ENCODE assay signal across 15 cellular contexts in the genomic region with DNA sequence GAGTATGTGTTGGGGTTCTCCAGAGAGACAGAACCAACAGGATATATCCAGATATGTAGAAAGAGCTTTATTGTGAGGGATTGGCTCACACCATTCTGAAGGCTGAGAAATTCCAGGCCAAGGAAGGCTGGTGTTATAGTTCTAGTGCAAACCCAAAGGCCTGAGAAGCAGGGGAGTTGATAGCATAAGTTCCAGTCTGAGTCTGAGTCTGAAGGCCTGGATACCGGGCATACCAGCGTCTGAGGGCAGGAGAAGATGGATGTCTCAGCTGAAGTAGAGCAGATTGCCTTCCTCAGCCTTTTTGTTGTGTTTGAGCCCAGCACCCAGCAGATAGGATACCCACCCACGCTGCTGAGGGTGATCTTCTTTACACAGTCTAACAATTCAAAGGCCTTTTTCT.
DNase-seq lines count a peak whose midpoint lies in the region; FAIRE-seq and TF ChIP-seq lines count a peak whose summit lies in the region.
"Had no signal": no experiment of that assay in that cellular context is flagged by ENCODE, and none has a peak within 500 bp of the region (broad histone marks: within the 10 kb centered on the region; RNA-seq: fewer than 3 reads in every experiment).

No MANE protein-coding gene starts in this region.

- DNase-seq in amniotic epithelial cell (ENCODE audit: low read depth): peak; percentile 97
- no peak for DNase-seq in coronary artery (ENCODE audit: low spot score)
- DNase-seq in mucosa of gallbladder (ENCODE audit: low spot score): peak; percentile 25
- no peak for DNase-seq in vagina (ENCODE audit: extremely low spot score in 2 of 2)
- no peak for DNase-seq in GM12892 (ENCODE audit: insufficient read length)
- DNase-seq in HEK293T (ENCODE audit: extremely low spot score): no peak
- DNase-seq in suprapubic skin (ENCODE audit: low spot score in 2 of 2): no peak
- DNase-seq: CD8-positive, alpha-beta T cell; DND-41; GF-D8; MM.1S; NCI-H1105; NCI-H1694 treated with DMSO at 0.1 percent for 48 hours had no signal

- H3K27me3 ChIP-seq in vagina: no peaks in the 10 kb centered on the region
- H3K27me3 ChIP-seq in suprapubic skin: no peaks in the 10 kb centered on the region

- no peak for TF ChIP-seq EP300 in suprapubic skin (IDR thresholded peaks at IDR 0.05)

- H3K9me3 ChIP-seq in vagina (no peaks in the 10 kb centered on the region), suprapubic skin (peaks cover 4% of the 10 kb centered on the region)

- TF ChIP-seq CTCF in coronary artery (IDR thresholded peaks at IDR 0.05): no peak
- TF ChIP-seq CTCF in vagina (IDR thresholded peaks at IDR 0.05): no peak
- TF ChIP-seq CTCF in suprapubic skin (IDR thresholded peaks at IDR 0.05): no peak

- intact Hi-C loops in vagina (cut with DNase I): no loop called here

- TF ChIP-seq POLR2A in vagina (IDR thresholded peaks at IDR 0.05) (no peak), GM12892 (IDR thresholded peaks at IDR 0.05; ENCODE audit: low read depth, low read length) (no peak), suprapubic skin (IDR thresholded peaks at IDR 0.05) (no peak)

- CTCF ChIA-PET in HEK293T (lab: Yijun Ruan, JAX): no interaction called here

- H3K4me1 ChIP-seq in vagina: peaks cover 9% of the 10 kb centered on the region
- peaks cover 5% of the 10 kb centered on the region for H3K4me1 ChIP-seq in suprapubic skin

- H3K36me3 ChIP-seq in vagina: peaks cover 0 to 5% of the 10 kb centered on the region in 2 donors
- no peaks in the 10 kb centered on the region for H3K36me3 ChIP-seq in suprapubic skin

- no peak for FAIRE-seq in GM12892 (lab: Jason Lieb, UNC)
- FAIRE-seq: D721Med, H1 had no signal

- POLR2A ChIA-PET in HEK293T (lab: Yijun Ruan, JAX): no interaction called here

- H3K27ac ChIP-seq in coronary artery (peak overlapping the region; percentile 60 to 83), vagina (peak overlapping the region; percentile 3), suprapubic skin (no peak overlapping the region)

- H3K4me3 ChIP-seq in coronary artery (no peak overlapping the region), vagina (no peak overlapping the region), suprapubic skin (no peak overlapping the region)

- 92% methylated on average over 3 of the region's 3 CpGs for WGBS in suprapubic skin

TF ChIP-seq in HEK293T, 16 proteins besides CTCF, POLR2A, EP300 and RAD21:
- TF ChIP-seq SP1 (IDR thresholded peaks at IDR 0.05): no peak
- TF ChIP-seq NFRKB (IDR thresholded peaks at IDR 0.05): no peak
- no peak for TF ChIP-seq FOXA1 (IDR thresholded peaks at IDR 0.05)
- no peak for TF ChIP-seq BHLHE40 (IDR thresholded peaks at IDR 0.05; ENCODE audit: borderline replicate concordance)
- no peak for TF ChIP-seq FOXK2 (IDR thresholded peaks at IDR 0.05)

Comparison
In these comparisons a context has a peak if more than half of its experiments do, and no peak if none do; other contexts are left out.
1. DNase-seq: peak in amniotic epithelial cell (single experiment) and mucosa of gallbladder (single experiment); none in coronary artery (single experiment), vagina (0 of 2), GM12892 (single experiment), HEK293T (single experiment) and suprapubic skin (0 of 2).